Comparison of ENCODE assay signal across 2 cellular contexts in genomic region chr17:70048020-70048419, GRCh38.
TF ChIP-seq lines count a peak whose summit lies in the region.

No MANE protein-coding gene starts in this region.

TF ChIP-seq in A549, 52 proteins besides CTCF, POLR2A, EP300 and RAD21:
- TF ChIP-seq MAFK (IDR thresholded peaks at IDR 0.05; ENCODE audit: partially characterized antibody) (no peak), TP53 (CRISPR knock-in tag; IDR thresholded peaks at IDR 0.05) (no peak), HDAC2 (IDR thresholded peaks at IDR 0.05) (no peak), USF2 (IDR thresholded peaks at IDR 0.05) (no peak), REST (IDR thresholded peaks at IDR 0.05) (no peak), KDM1A (IDR thresholded peaks at IDR 0.05; ENCODE audit: low read depth) (no peak), HOXB13 (CRISPR knock-in tag; IDR thresholded peaks at IDR 0.05; ENCODE audit: low read depth) (no peak), ZSCAN20 (CRISPR knock-in tag; IDR thresholded peaks at IDR 0.05) (no peak), ATOH8 (CRISPR knock-in tag; IDR thresholded peaks at IDR 0.05; ENCODE audit: low read depth) (no peak), CBX8 (IDR thresholded peaks at IDR 0.05) (no peak), FOSB (CRISPR knock-in tag; IDR thresholded peaks at IDR 0.05) (no peak)

TF ChIP-seq in K562, 482 proteins besides CTCF, POLR2A, EP300 and RAD21:
- peak; percentile 32; the same call in 1 of the 2 replicates for TF ChIP-seq CEBPB (tag; IDR thresholded peaks at IDR 0.05)
- TF ChIP-seq TOE1 (IDR thresholded peaks at IDR 0.05; ENCODE audit: borderline replicate concordance) = no peak
- TF ChIP-seq TOE1 (CRISPR knock-in tag; IDR thresholded peaks at IDR 0.05; ENCODE audit: borderline replicate concordance, low read depth) = no peak
- no peak for TF ChIP-seq IFI16 (CRISPR knock-in tag; IDR thresholded peaks at IDR 0.05)
- TF ChIP-seq FOXJ2 (tag; IDR thresholded peaks at IDR 0.05) = no peak
- TF ChIP-seq ZFP91 (CRISPR knock-in tag; IDR thresholded peaks at IDR 0.05) = no peak
- no peak for TF ChIP-seq ZC3H8 (IDR thresholded peaks at IDR 0.05)
- TF ChIP-seq ZNF507 (tag; conservative IDR thresholded peaks at IDR 0.05) = no peak
